9 cellular contexts compared by ENCODE assay signal in the genomic region with DNA sequence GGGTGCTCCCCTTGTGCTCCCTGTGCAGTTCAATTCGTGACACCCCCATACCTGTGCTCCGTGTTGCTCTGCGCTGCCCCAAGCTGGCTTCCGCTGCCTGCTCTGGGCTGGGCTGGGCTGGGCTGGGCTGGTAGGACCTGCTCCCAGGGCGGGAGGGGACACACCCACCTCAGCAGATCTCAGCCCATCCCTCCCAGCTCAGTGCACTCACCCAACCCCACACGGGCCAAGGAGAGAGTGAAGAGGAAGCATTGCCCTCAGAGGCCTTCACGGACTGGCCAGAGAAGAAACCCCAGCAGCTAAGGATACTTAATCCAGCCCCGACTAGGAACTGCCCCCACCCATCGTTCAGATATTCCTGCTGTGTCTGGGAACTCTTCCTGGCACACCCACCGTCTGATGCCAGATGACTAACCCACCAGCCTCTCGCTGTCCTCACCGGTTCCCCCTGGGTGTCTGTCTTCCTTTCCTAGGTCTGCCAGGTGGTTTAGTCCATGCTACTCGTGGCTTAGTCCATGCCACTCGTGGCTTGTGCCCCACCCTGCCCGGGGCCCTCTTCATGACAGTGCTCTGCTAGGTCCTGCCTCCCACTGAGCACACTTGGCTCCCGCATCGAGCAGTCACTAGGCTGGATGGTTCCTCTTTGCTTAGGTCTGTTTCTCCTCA. TPM values are rescaled to one million over a fixed set of nuclear protein-coding genes. Genes with fewer than 3 reads are reported as not detected.
DNase-seq lines count a peak whose midpoint lies in the region; ATAC-seq and TF ChIP-seq lines count a peak whose summit lies in the region.
"Had no signal": no experiment of that assay in that cellular context is flagged by ENCODE, and none has a peak within 500 bp of the region (broad histone marks: within the 10 kb centered on the region; RNA-seq: fewer than 3 reads in every experiment).

Gene LPAR5 (minus strand): TSS at position 104 of the 666 bp plus-strand sequence. CDS start 14,711 bp downstream, outside the sequence.

- intact Hi-C loops in left lung (cut with DNase I): no loop called here
- intact Hi-C loops in vagina (cut with DNase I): no loop called here

- H3K4me1 ChIP-seq in left lung: peaks cover 0 to 14% of the 10 kb centered on the region in 2 donors
- H3K4me1 ChIP-seq in vagina: peaks cover 15% of the 10 kb centered on the region

- H3K27ac ChIP-seq in left lung (peak within 1 kb of the TSS; percentile 8 to 19), vagina (peak within 1 kb of the TSS; percentile 34)

- TF ChIP-seq CTCF in left lung (IDR thresholded peaks at IDR 0.05) (no peak), vagina (IDR thresholded peaks at IDR 0.05) (no peak), HFFc6 (IDR thresholded peaks at IDR 0.05) (no peak)

- TF ChIP-seq RAD21 in Ishikawa (IDR thresholded peaks at IDR 0.05; ENCODE audit: low read depth): no peak

- peak within 1 kb of the TSS; percentile 97 for H3K27ac Mint-ChIP-seq in activated naive CD8-positive, alpha-beta T cell treated with anti-CD3 and anti-CD28 coated beads for 36 hours
- H3K27ac Mint-ChIP-seq in HFFc6: no peak within 1 kb of the TSS

- H3K9me3 ChIP-seq in left lung (no peaks in the 10 kb centered on the region), vagina (no peaks in the 10 kb centered on the region)
- H3K9me3 ChIP-seq: adrenal gland had no signal

- no peaks in the 10 kb centered on the region for H3K36me3 ChIP-seq in left lung
- no peaks in the 10 kb centered on the region for H3K36me3 ChIP-seq in vagina
- H3K36me3 ChIP-seq: adrenal gland had no signal

- peak; percentile 78 for ATAC-seq in left lung

- H3K4me3 ChIP-seq in left lung (peak within 1 kb of the TSS in 1 of 2 donors; percentile 13), vagina (peak within 1 kb of the TSS in 1 of 2 donors; percentile 30)
- H3K4me3 ChIP-seq: adrenal gland had no signal

- no peaks in the 10 kb centered on the region for H3K27me3 Mint-ChIP-seq in activated naive CD8-positive, alpha-beta T cell treated with anti-CD3 and anti-CD28 coated beads for 36 hours
- peaks cover 34% of the 10 kb centered on the region for H3K27me3 Mint-ChIP-seq in HFFc6 (ENCODE audit: insufficient read depth)

- 0 out of 2 replicates have a peak, but pooled peaks have one; percentile 23 for TF ChIP-seq EP300 in Ishikawa (IDR thresholded peaks at IDR 0.05; ENCODE audit: borderline replicate concordance)

- peak within 1 kb of the TSS; percentile 79 for H3K4me3 Mint-ChIP-seq in activated naive CD8-positive, alpha-beta T cell treated with anti-CD3 and anti-CD28 coated beads for 36 hours
- H3K4me3 Mint-ChIP-seq in HFFc6: no peak within 1 kb of the TSS

- DNase-seq in activated effector memory CD4-positive, alpha-beta T cell treated with anti-CD3 and anti-CD28 coated beads, Interleukin-2, amount 50 U/mL, for 16 hours: peak; percentile 73
- DNase-seq in activated effector memory CD4-positive, alpha-beta T cell treated with Interleukin-2 at 50 U/mL for 16 hours: no peak
- peak; percentile 47 for DNase-seq in activated naive CD8-positive, alpha-beta T cell treated with anti-CD3 and anti-CD28 coated beads for 36 hours
- peak in 1 of 2 donors; percentile 64 for DNase-seq in left lung
- no peak for DNase-seq in vagina (ENCODE audit: extremely low spot score in 2 of 2)
- DNase-seq in HFFc6: no peak
- DNase-seq in COLO829 (ENCODE audit: low spot score): no peak

- H3K27me3 ChIP-seq in left lung (no peaks in the 10 kb centered on the region), vagina (no peaks in the 10 kb centered on the region)
- H3K27me3 ChIP-seq: adrenal gland had no signal

- H3K9me3 Mint-ChIP-seq in activated naive CD8-positive, alpha-beta T cell treated with anti-CD3 and anti-CD28 coated beads for 36 hours: no peaks in the 10 kb centered on the region
- no peaks in the 10 kb centered on the region for H3K9me3 Mint-ChIP-seq in HFFc6

- no peak for TF ChIP-seq POLR2A in vagina (IDR thresholded peaks at IDR 0.05)

- no peaks in the 10 kb centered on the region for H3K36me3 Mint-ChIP-seq in activated naive CD8-positive, alpha-beta T cell treated with anti-CD3 and anti-CD28 coated beads for 36 hours
- H3K36me3 Mint-ChIP-seq in HFFc6 (ENCODE audit: low read depth): no peaks in the 10 kb centered on the region

- peaks cover 54% of the 10 kb centered on the region for H3K4me1 Mint-ChIP-seq in activated naive CD8-positive, alpha-beta T cell treated with anti-CD3 and anti-CD28 coated beads for 36 hours
- peaks cover 12% of the 10 kb centered on the region for H3K4me1 Mint-ChIP-seq in HFFc6 (ENCODE audit: low read depth)

TF ChIP-seq in Ishikawa, 13 proteins besides CTCF, POLR2A, EP300 and RAD21:
- TF ChIP-seq, protein P1, sequence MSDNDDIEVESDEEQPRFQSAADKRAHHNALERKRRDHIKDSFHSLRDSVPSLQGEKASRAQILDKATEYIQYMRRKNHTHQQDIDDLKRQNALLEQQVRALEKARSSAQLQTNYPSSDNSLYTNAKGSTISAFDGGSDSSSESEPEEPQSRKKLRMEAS (IDR thresholded peaks at IDR 0.05): no peak

RNA-seq across cellular contexts. Expression of gene LPAR5, which starts in this region (rescaled TPM):
- total RNA-seq in activated naive CD8-positive, alpha-beta T cell treated with anti-CD3 and anti-CD28 coated beads for 36 hours: 1 to 10 TPM; 7.3 to 7.9 TPM
- total RNA-seq in left lung (1 to 10 TPM; 1.5 to 2.0 TPM), vagina (7.4 TPM)
- not detected for total RNA-seq in HFFc6 (2021; fragmentation: NEBNext Ultra II Directional; extraction: Animal tissue kit (Norgen Biotek cat#: 25700))

Comparison
In these comparisons a context has a peak if more than half of its experiments do, and no peak if none do; other contexts are left out.
1. DNase-seq: peak in activated effector memory CD4-positive, alpha-beta T cell treated with anti-CD3 and anti-CD28 coated beads, Interleukin-2, amount 50 U/mL, for 16 hours (single experiment) and activated naive CD8-positive, alpha-beta T cell treated with anti-CD3 and anti-CD28 coated beads for 36 hours (single experiment); none in activated effector memory CD4-positive, alpha-beta T cell treated with Interleukin-2 at 50 U/mL for 16 hours (single experiment), vagina (0 of 2), HFFc6 (single experiment) and COLO829 (single experiment).